Comparison of ENCODE assay signal across 26 cellular contexts in genomic region chr9:71308454-71308853, GRCh38.
DNase-seq lines count a peak whose midpoint lies in the region; ATAC-seq and TF ChIP-seq lines count a peak whose summit lies in the region.
"Had no signal": no experiment of that assay in that cellular context is flagged by ENCODE, and none has a peak within 500 bp of the region (broad histone marks: within the 10 kb centered on the region; RNA-seq: fewer than 3 reads in every experiment).

No MANE protein-coding gene starts in this region.

- H3K4me1 ChIP-seq in vagina: no peaks in the 10 kb centered on the region
- H3K4me1 ChIP-seq: ascending aorta, prostate gland, stomach had no signal

- H3K27ac ChIP-seq in vagina: no peak overlapping the region
- H3K27ac ChIP-seq: ascending aorta, BLaER1, prostate gland, stomach had no signal

- H3K4me3 ChIP-seq in vagina: no peak overlapping the region
- H3K4me3 ChIP-seq: ascending aorta, BLaER1, prostate gland, stomach had no signal

- ATAC-seq in GM19035 (IDR thresholded peaks at IDR 0.05; ENCODE audit: unreplicated experiment): peak; percentile 45
- peak; percentile 71 for ATAC-seq in HG02870 (IDR thresholded peaks at IDR 0.05; ENCODE audit: unreplicated experiment)
- peak; percentile 63 for ATAC-seq in HG03565 (IDR thresholded peaks at IDR 0.05; ENCODE audit: unreplicated experiment)
- ATAC-seq: activated CD4-positive, CD25-positive, alpha-beta regulatory T cell treated with anti-CD3 and anti-CD28 coated beads, Interleukin-2, amount 50 U/mL, for 24 hours; activated CD8-positive, alpha-beta T cell treated with anti-CD3 and anti-CD28 coated beads, Interleukin-2, amount 10 ng/mL, durations not matched to agents 7 days and 5 days; HCT116 had no signal

- intact Hi-C loops in vagina (cut with DNase I): no loop called here

- DNase-seq in GM13976 (ENCODE audit: low spot score) (peak; percentile 10), A172 (ENCODE audit: low spot score) (no peak), vagina (ENCODE audit: extremely low spot score in 2 of 2) (no peak), G401 (ENCODE audit: low spot score) (no peak)
- DNase-seq in stimulated activated CD4-positive, alpha-beta T cell treated with anti-CD3 and anti-CD28 coated beads, Interleukin-2, amount 100 ng/mL, for 48 hours: no peak
- DNase-seq: activated CD8-positive, alpha-beta T cell treated with anti-CD3 and anti-CD28 coated beads, Interleukin-2, amount 10 ng/mL, durations not matched to agents 7 days and 5 days; cerebellar nuclear complex; effector CD8-positive, alpha-beta T cell; glutamatergic neuron; KG1; NCI-H187 treated with DMSO at 0.1 percent for 48 hours; NCI-H446; nephron progenitor cell; NK-92 treated with Interleukin-12 subunit alpha and Interleukin-12 subunit beta, amount 100 ng/mL, for 24 hours; small intestine; stimulated activated CD4-positive, alpha-beta T cell treated with anti-CD3 and anti-CD28 coated beads, Interleukin-4, amount 100 ng/mL, for 24 hours; stomach; trophoblast cell had no signal

- H3K27me3 ChIP-seq in vagina: no peaks in the 10 kb centered on the region
- H3K27me3 ChIP-seq: ascending aorta, BLaER1, stomach had no signal

- H3K36me3 ChIP-seq in vagina: no peaks in the 10 kb centered on the region
- H3K36me3 ChIP-seq: ascending aorta, BLaER1, prostate gland, stomach had no signal

- no peak for TF ChIP-seq CTCF in GM13976 (IDR thresholded peaks at IDR 0.05; ENCODE audit: borderline replicate concordance, control extremely low read depth, extremely low read depth, insufficient read depth, missing control alignments)
- TF ChIP-seq CTCF in vagina (IDR thresholded peaks at IDR 0.05): no peak

- in situ Hi-C loops in GM13976 (cut with MboI; ENCODE audit: low sequenced_read_pairs, unreplicated experiment) (no loop called here), G401 (cut with HindIII; ENCODE audit: low sequenced_read_pairs) (no loop called here)

- no peaks in the 10 kb centered on the region for H3K9me3 ChIP-seq in vagina
- H3K9me3 ChIP-seq: ascending aorta, BLaER1, prostate gland, stomach had no signal

- TF ChIP-seq POLR2A in vagina (IDR thresholded peaks at IDR 0.05): no peak
